ENCODE assay signal across 8 cellular contexts in the genomic region with DNA sequence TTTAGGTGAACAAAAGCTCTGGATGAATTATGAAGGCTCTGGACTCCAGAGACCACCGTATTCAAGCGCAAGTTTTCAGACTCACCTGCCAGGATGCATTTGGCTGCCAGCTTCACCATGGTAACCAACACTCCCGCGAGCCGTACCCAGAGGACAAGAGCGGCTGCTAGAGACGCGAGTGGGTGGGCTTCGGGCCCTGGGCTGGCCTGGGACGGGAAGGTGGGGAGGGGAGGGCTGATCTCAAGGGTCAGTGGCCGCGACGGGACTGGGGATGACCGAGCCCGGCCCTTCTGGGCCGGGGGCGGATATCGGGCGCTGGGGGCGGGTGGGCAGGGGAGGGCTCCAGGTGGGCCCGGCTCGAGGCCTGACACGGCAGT.
DNase-seq lines count a peak whose midpoint lies in the region; ATAC-seq and TF ChIP-seq lines count a peak whose summit lies in the region.

No MANE protein-coding gene starts in this region.

- peak overlapping the region; percentile 99 for H3K4me3 ChIP-seq in AG09309 (ENCODE audit: control insufficient read depth, low read depth, low read length)

- DNase-seq in AG09309 (ENCODE audit: low read depth): no peak
- peak; percentile 12 for DNase-seq in NCI-H2171 treated with DMSO at 0.1 percent for 48 hours (lab: John Stamatoyannopoulos, UW)
- DNase-seq in activated gamma-delta T cell (lab: John Stamatoyannopoulos, UW): peak; percentile 21
- DNase-seq in globus pallidus (ENCODE audit: low spot score): peak; percentile 24
- DNase-seq in pons (ENCODE audit: low spot score): peak; percentile 25
- DNase-seq in NCI-H774 (lab: John Stamatoyannopoulos, UW): no peak

- no peak for TF ChIP-seq CTCF in AG09309 (IDR thresholded peaks at IDR 0.05; ENCODE audit: control insufficient read depth, insufficient read depth, low read depth, low read length, missing control alignments)

- ATAC-seq in GM21447 (IDR thresholded peaks at IDR 0.05; ENCODE audit: unreplicated experiment) (peak; percentile 6), HG02884 (IDR thresholded peaks at IDR 0.05; ENCODE audit: unreplicated experiment) (no peak)

Comparison
In these comparisons a context has a peak if more than half of its experiments do, and no peak if none do; other contexts are left out.
1. DNase-seq: peak in NCI-H2171 treated with DMSO at 0.1 percent for 48 hours (single experiment), activated gamma-delta T cell (single experiment), globus pallidus (single experiment) and pons (single experiment); none in AG09309 (single experiment) and NCI-H774 (single experiment).